22 cellular contexts compared by ENCODE assay signal in the genomic region with DNA sequence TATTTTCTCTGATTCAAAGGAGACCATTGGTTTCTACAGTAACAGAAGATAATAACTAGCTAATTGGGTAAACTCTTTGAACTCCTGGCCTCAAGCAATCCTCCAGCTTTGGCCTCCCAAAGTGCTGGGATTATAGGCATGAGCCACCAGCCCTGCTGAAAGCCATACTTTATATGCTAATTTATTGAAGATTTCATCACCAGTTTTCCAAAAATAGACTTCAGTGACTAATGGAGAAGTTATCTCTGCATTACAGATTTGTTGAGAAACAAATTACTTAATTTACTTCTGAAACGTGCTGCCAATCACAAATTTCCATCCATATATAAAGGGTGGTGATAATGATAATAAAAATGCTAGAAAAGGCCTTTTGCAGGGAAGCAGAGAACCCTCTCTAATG.
"Had no signal": no experiment of that assay in that cellular context is flagged by ENCODE, and none has a peak within 500 bp of the region (broad histone marks: within the 10 kb centered on the region; RNA-seq: fewer than 3 reads in every experiment).

No MANE protein-coding gene starts in this region.

- DNase-seq: activated CD4-positive, CD25-positive, alpha-beta regulatory T cell treated with anti-CD3 and anti-CD28 coated beads, Interleukin-2, amount 50 U/mL, for 72 hours; activated CD8-positive, alpha-beta memory T cell treated with anti-CD3 and anti-CD28 coated beads for 24 hours; activated CD8-positive, alpha-beta memory T cell treated with anti-CD3 and anti-CD28 coated beads, Interleukin-2, amount 50 U/mL, for 48 hours; activated effector memory CD4-positive, alpha-beta T cell treated with anti-CD3 and anti-CD28 coated beads, Interleukin-2, amount 50 U/mL, for 16 hours; activated T-cell treated with anti-CD3 and anti-CD28 coated beads, Interleukin-2, amount 50 U/mL, for 48 hours; adrenal gland; dorsolateral prefrontal cortex; gastrocnemius medialis; head of caudate nucleus; kidney glomerular epithelial cell; left ventricle myocardium inferior; mammary epithelial cell; nephron progenitor cell; nucleus accumbens; posterior cingulate gyrus; retina; stimulated activated CD4-positive, alpha-beta T cell treated with anti-CD3 and anti-CD28 coated beads, Interleukin-12 subunit alpha, Interleukin-12 subunit beta, amount 100 ng/mL, for 4 hours; stimulated activated CD4-positive, alpha-beta T cell treated with anti-CD3 and anti-CD28 coated beads, Interleukin-1b, Interleukin-23, amount 100 ng/mL, for 48 hours; stimulated activated CD8-positive, alpha-beta memory T cell treated with anti-CD3 and anti-CD28 coated beads, Interleukin-4, amount 100 ng/mL, for 48 hours; stimulated activated naive CD4-positive, alpha-beta T cell; T-helper 2 cell had no signal

- H3K36me3 ChIP-seq: adrenal gland, gastrocnemius medialis, left ventricle myocardium inferior had no signal

- ATAC-seq: gastrocnemius medialis had no signal

- H3K4me1 ChIP-seq: adrenal gland, gastrocnemius medialis, left ventricle myocardium inferior had no signal

- H3K27me3 ChIP-seq: adrenal gland, dorsolateral prefrontal cortex, gastrocnemius medialis had no signal

- H3K27ac ChIP-seq: adrenal gland, dorsolateral prefrontal cortex, gastrocnemius medialis, left ventricle myocardium inferior, VCaP had no signal

- H3K4me3 ChIP-seq: adrenal gland, dorsolateral prefrontal cortex, gastrocnemius medialis, left ventricle myocardium inferior had no signal

- H3K9me3 ChIP-seq: adrenal gland, gastrocnemius medialis, left ventricle myocardium inferior had no signal
